In genomic region chr20:45312241-45312640, GRCh38 we compare ENCODE assay signal across 2 cellular contexts.
TF ChIP-seq lines count a peak whose summit lies in the region.

No MANE protein-coding gene starts in this region.

TF ChIP-seq in IMR-90, 13 proteins besides CTCF, POLR2A, EP300 and RAD21:
- TF ChIP-seq MAFK (IDR thresholded peaks at IDR 0.05; ENCODE audit: low read depth, low read length) (no peak), BHLHE40 (IDR thresholded peaks at IDR 0.05; ENCODE audit: low read depth, low read length) (no peak), CEBPB (IDR thresholded peaks at IDR 0.05; ENCODE audit: low read depth, low read length) (no peak), FOS (IDR thresholded peaks at IDR 0.05; ENCODE audit: low read depth, low read length) (no peak), MXI1 (IDR thresholded peaks at IDR 0.05; ENCODE audit: borderline replicate concordance, low read depth, low read length) (no peak), ELK1 (IDR thresholded peaks at IDR 0.05; ENCODE audit: borderline replicate concordance, low read depth, low read length) (no peak), RCOR1 (IDR thresholded peaks at IDR 0.05; ENCODE audit: insufficient replicate concordance, low read length) (no peak), CHD1 (IDR thresholded peaks at IDR 0.05; ENCODE audit: low read depth, low read length) (no peak), RFX5 (IDR thresholded peaks at IDR 0.05; ENCODE audit: low read depth, low read length) (no peak), MAZ (IDR thresholded peaks at IDR 0.05; ENCODE audit: borderline replicate concordance, low read depth, low read length) (no peak), USF2 (IDR thresholded peaks at IDR 0.05; ENCODE audit: low read depth, low read length) (no peak), SMC3 (IDR thresholded peaks at IDR 0.05; ENCODE audit: low read depth, low read length) (no peak), NFE2L2 (IDR thresholded peaks at IDR 0.05; ENCODE audit: low read depth, low read length) (no peak)

TF ChIP-seq in SK-N-SH, 30 proteins besides CTCF, POLR2A, EP300 and RAD21:
- TF ChIP-seq TAF1 (IDR thresholded peaks at IDR 0.05; ENCODE audit: borderline replicate concordance, low read depth, low read length), result no peak
- TF ChIP-seq EZH2phosphoT487 (IDR thresholded peaks at IDR 0.05; ENCODE audit: borderline replicate concordance, low read depth), result no peak
- no peak for TF ChIP-seq SIN3A (IDR thresholded peaks at IDR 0.05; ENCODE audit: borderline replicate concordance, low read depth, low read length)
- no peak for TF ChIP-seq NRF1 (IDR thresholded peaks at IDR 0.05; ENCODE audit: low read depth, low read length)
- TF ChIP-seq SMC3 (IDR thresholded peaks at IDR 0.05; ENCODE audit: low read depth, low read length), result no peak
- no peak for TF ChIP-seq MEF2A (IDR thresholded peaks at IDR 0.05; ENCODE audit: borderline replicate concordance, low read depth)
- TF ChIP-seq RCOR1 (IDR thresholded peaks at IDR 0.05; ENCODE audit: low read length), result no peak
- TF ChIP-seq USF2 (IDR thresholded peaks at IDR 0.05; ENCODE audit: borderline replicate concordance, low read depth, low read length), result no peak
- TF ChIP-seq CHD2 (IDR thresholded peaks at IDR 0.05; ENCODE audit: low read length, partially characterized antibody), result no peak
- TF ChIP-seq POLR2AphosphoS5 (IDR thresholded peaks at IDR 0.05; ENCODE audit: low read depth, low read length), result no peak
- TF ChIP-seq MAX (IDR thresholded peaks at IDR 0.05; ENCODE audit: low read depth), result no peak
- no peak for TF ChIP-seq YY1 (IDR thresholded peaks at IDR 0.05; ENCODE audit: low read depth)
- no peak for TF ChIP-seq ELF1 (IDR thresholded peaks at IDR 0.05)
- no peak for TF ChIP-seq GABPA (IDR thresholded peaks at IDR 0.05; ENCODE audit: low read depth)
- no peak for TF ChIP-seq NFIC (IDR thresholded peaks at IDR 0.05; ENCODE audit: borderline replicate concordance)
- no peak for TF ChIP-seq TEAD4 (IDR thresholded peaks at IDR 0.05; ENCODE audit: borderline replicate concordance, insufficient read depth)
- TF ChIP-seq FOSL2 (IDR thresholded peaks at IDR 0.05; ENCODE audit: borderline replicate concordance, low read depth), result no peak
